Comparison of ENCODE assay signal across 26 cellular contexts in the genomic region with DNA sequence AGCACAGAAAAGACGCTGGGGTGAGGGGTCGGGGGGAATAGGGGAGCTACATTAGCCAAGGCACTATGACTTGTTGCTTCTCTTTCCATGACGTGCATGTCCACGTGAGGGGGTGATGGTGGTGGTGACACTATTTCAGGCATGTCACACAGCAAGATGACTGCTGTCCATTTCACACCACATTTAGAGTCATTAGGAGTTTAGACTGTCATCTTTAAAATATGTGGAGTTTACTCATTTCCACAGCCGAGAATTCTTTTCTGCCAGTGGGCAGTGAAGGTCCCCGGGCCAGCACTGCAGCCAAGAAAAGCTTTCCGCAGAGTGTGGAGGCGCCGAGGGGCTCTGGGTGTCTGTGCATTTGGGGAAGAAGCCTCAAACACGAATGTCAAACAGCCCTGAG. TPM values are rescaled to one million over a fixed set of nuclear protein-coding genes. Genes with fewer than 3 reads are reported as not detected.
A peak's percentile ranks its signal among the peaks of the same experiment; 100 is the strongest.
DNase-seq lines count a peak whose midpoint lies in the region; ATAC-seq and TF ChIP-seq lines count a peak whose summit lies in the region.
"Had no signal": no experiment of that assay in that cellular context is flagged by ENCODE, and none has a peak within 500 bp of the region (broad histone marks: within the 10 kb centered on the region; RNA-seq: fewer than 3 reads in every experiment).

No MANE protein-coding gene starts in this region.

- H3K4me3 ChIP-seq in neutrophil (ENCODE audit: low read depth in 1 of 2, low read length in 1 of 2) (no peak overlapping the region), upper lobe of left lung (no peak overlapping the region), OCI-LY7 (ENCODE audit: low read depth, low read length, poor library complexity, severe bottlenecking) (no peak overlapping the region)

- peak; percentile 63 for DNase-seq in CD14-positive monocyte (ENCODE audit: low spot score)
- peak; percentile 56 for DNase-seq in M059J (ENCODE audit: low read depth)
- DNase-seq in NCI-H1417 treated with DMSO at 0.1 percent for 48 hours (lab: John Stamatoyannopoulos, UW): no peak
- no peak for DNase-seq in upper lobe of left lung
- DNase-seq in OCI-LY7 (ENCODE audit: low spot score): no peak
- DNase-seq: effector CD4-positive, alpha-beta T cell; left cardiac atrium; mesenchymal stem cell; NCI-H187; NCI-H2171 treated with DMSO at 0.1 percent for 48 hours; NCI-H526; stimulated activated CD4-positive, alpha-beta T cell treated with anti-CD3 and anti-CD28 coated beads, Interleukin-4, amount 100 ng/mL, for 24 hours; stimulated activated naive CD4-positive, alpha-beta T cell; testis; WERI-Rb-1 had no signal

- intact Hi-C loops in CD14-positive monocyte (cut with micrococcal nuclease) (no loop called here), OCI-LY7 (cut with micrococcal nuclease; ENCODE audit: unreplicated experiment) (no loop called here)

- CTCF ChIA-PET in OCI-LY7 (lab: Charles Lee; ENCODE audit: unreplicated experiment): interaction anchor here (0.5 kb wide), 1 partner anchor 420 kb away, joined by 3 read pairs; no protein-coding TSS in a partner anchor

- 46 to 63% methylated on average over 8 to 10 of the region's 10 CpGs for WGBS in upper lobe of left lung, 2 donors

- H3K9me3 ChIP-seq in neutrophil: no peaks in the 10 kb centered on the region
- no peaks in the 10 kb centered on the region for H3K9me3 ChIP-seq in upper lobe of left lung
- H3K9me3 ChIP-seq in OCI-LY7 (ENCODE audit: low read length): no peaks in the 10 kb centered on the region
- H3K9me3 ChIP-seq: SK-N-SH, testis had no signal

- H2AFZ ChIP-seq in OCI-LY7 (ENCODE audit: low read length): no peak overlapping the region

- no peaks in the 10 kb centered on the region for H4K20me1 ChIP-seq in OCI-LY7 (ENCODE audit: insufficient read depth, low read length)

- ATAC-seq in upper lobe of left lung (ENCODE audit: low FRiP score in 2 of 2): no peak
- no peak for ATAC-seq in HG03460 (IDR thresholded peaks at IDR 0.05; ENCODE audit: unreplicated experiment)

- no peaks in the 10 kb centered on the region for H3K27me3 ChIP-seq in neutrophil
- peaks cover 0 to 18% (median 6%) of the 10 kb centered on the region in 4 donors for H3K27me3 ChIP-seq in upper lobe of left lung
- H3K27me3 ChIP-seq: testis had no signal

- H3K27ac ChIP-seq in neutrophil (peak overlapping the region; percentile 6), upper lobe of left lung (no peak overlapping the region), OCI-LY7 (ENCODE audit: low read depth, low read length, poor library complexity, severe bottlenecking) (no peak overlapping the region)
- H3K27ac ChIP-seq: C4-2B, epithelial cell of prostate, KMS-11, testis, WERI-Rb-1 had no signal

- POLR2A ChIA-PET in OCI-LY7 (lab: Charles Lee): no interaction called here

- H3K9me2 ChIP-seq in OCI-LY7 (ENCODE audit: insufficient read depth, low read length): no peaks in the 10 kb centered on the region
- H3K9me2 ChIP-seq: SK-N-SH had no signal

- peaks cover 91% of the 10 kb centered on the region for H3K4me1 Mint-ChIP-seq in CD14-positive monocyte
- H3K4me1 Mint-ChIP-seq in brain: peaks cover 22% of the 10 kb centered on the region

- BruUV-seq in OCI-LY7 (replicated peaks; lab: Mats Ljungman, UMichigan): no TSS peak

- no peak for TF ChIP-seq POLR2A in upper lobe of left lung (IDR thresholded peaks at IDR 0.05)

- H3K27ac Mint-ChIP-seq in CD14-positive monocyte: peak overlapping the region in 5 of 7 donors; percentile 57 to 89 (median 83)
- H3K27ac Mint-ChIP-seq in brain: no peak overlapping the region
- H3K27ac Mint-ChIP-seq: activated naive CD4-positive, alpha-beta T cell treated with anti-CD3 and anti-CD28 coated beads, Interleukin-2, amount 50 U/mL, for 72 hours; activated T-helper 1 cell treated with anti-CD3 and anti-CD28 coated beads, Interleukin-12 subunit alpha, Interleukin-12 subunit beta, Interleukin-2, Interleukin-4 antibody, amounts not matched to agents 30 ng/mL and 10 ng/mL and 1 ng/mL, durations not matched to agents 14 hours and 24 hours and 36 hours had no signal

- H3K9me3 Mint-ChIP-seq in CD14-positive monocyte (no peaks in the 10 kb centered on the region), brain (no peaks in the 10 kb centered on the region)
- H3K9me3 Mint-ChIP-seq: activated naive CD4-positive, alpha-beta T cell treated with anti-CD3 and anti-CD28 coated beads, Interleukin-2, amount 50 U/mL, for 72 hours; activated T-helper 1 cell treated with anti-CD3 and anti-CD28 coated beads, Interleukin-12 subunit alpha, Interleukin-12 subunit beta, Interleukin-2, Interleukin-4 antibody, amounts not matched to agents 30 ng/mL and 10 ng/mL and 1 ng/mL, durations not matched to agents 14 hours and 24 hours and 36 hours had no signal

- H3K4me3 Mint-ChIP-seq in CD14-positive monocyte (peak overlapping the region in 1 of 2 donors; percentile 91), brain (peak overlapping the region in 4 of 5 experiments; percentile 77 to 86 (median 84))

- no peaks in the 10 kb centered on the region for H3K27me3 Mint-ChIP-seq in CD14-positive monocyte (ENCODE audit: low read depth in 3 of 3)
- peaks cover 64% of the 10 kb centered on the region for H3K27me3 Mint-ChIP-seq in brain

- no peaks in the 10 kb centered on the region for H3K36me3 Mint-ChIP-seq in CD14-positive monocyte
- H3K36me3 Mint-ChIP-seq in brain: no peaks in the 10 kb centered on the region
- H3K36me3 Mint-ChIP-seq: activated naive CD4-positive, alpha-beta T cell treated with anti-CD3 and anti-CD28 coated beads, Interleukin-2, amount 50 U/mL, for 72 hours had no signal

- H3K36me3 ChIP-seq in neutrophil (no peaks in the 10 kb centered on the region), upper lobe of left lung (no peaks in the 10 kb centered on the region), OCI-LY7 (ENCODE audit: insufficient read depth, low read length) (no peaks in the 10 kb centered on the region)
- H3K36me3 ChIP-seq: WERI-Rb-1 had no signal

- no peak overlapping the region for H3K4me2 ChIP-seq in OCI-LY7 (ENCODE audit: low read length)

- no peaks in the 10 kb centered on the region for H3K79me2 ChIP-seq in OCI-LY7 (ENCODE audit: insufficient read depth, low read depth, low read length)

- peaks cover 81 to 88% of the 10 kb centered on the region in 2 experiments for H3K4me1 ChIP-seq in neutrophil (ENCODE audit: control insufficient read depth in 1 of 2, insufficient read depth in 1 of 2, low read depth in 1 of 2, low read length in 1 of 2)
- H3K4me1 ChIP-seq in upper lobe of left lung: peaks cover 5 to 30% (median 26%) of the 10 kb centered on the region in 4 donors
- no peaks in the 10 kb centered on the region for H3K4me1 ChIP-seq in OCI-LY7 (ENCODE audit: insufficient read depth, low read length, poor library complexity, severe bottlenecking)

- no peak for TF ChIP-seq EP300 in upper lobe of left lung (IDR thresholded peaks at IDR 0.05)

- TF ChIP-seq CTCF in CD14-positive monocyte (IDR thresholded peaks at IDR 0.05) (no peak), brain (conservative IDR thresholded peaks at IDR 0.05) (no peak), neutrophil (IDR thresholded peaks at IDR 0.05) (no peak), upper lobe of left lung (IDR thresholded peaks at IDR 0.05) (no peak), OCI-LY7 (conservative IDR thresholded peaks at IDR 0.05; ENCODE audit: low read length) (no peak)

RNA-seq across cellular contexts. Expression of gene DGKG, which starts 1.0 kb away (rescaled TPM):
- 1 to 10 TPM; 4.2 to 4.3 TPM for polyA plus RNA-seq in CD14-positive monocyte
- total RNA-seq in M059J (2014; rRNA removed; shearing (Covaris generic)): 14.4 and 16.7 TPM in 2 replicates
- 3.8 TPM for polyA plus RNA-seq in brain (ENCODE audit: insufficient read depth, low read depth, low replicate concordance)
- 10 to 100 TPM in 1 of 6 donors, 1 to 10 TPM in 5; 4.4 to 32.5 (median 6.5) TPM for total RNA-seq in upper lobe of left lung
- total RNA-seq in OCI-LY7 (2014; rRNA removed; shearing (Covaris generic)): not detected in 2 replicates
- 0.06 TPM in 1 of 2 replicates, not detected in the other for total RNA-seq in OCI-LY7 (2022)
- total RNA-seq: osteocyte; T-helper 2 cell treated with Interferon-gamma antibody and Interleukin-4, amounts not matched to agents 100 ng/mL and 5 ng/mL, for 36 hours had no signal

Comparison
In these comparisons a context has a peak if more than half of its experiments do, and no peak if none do; other contexts are left out.
1. DNase-seq: peak in CD14-positive monocyte (single experiment) and M059J (single experiment); none in NCI-H1417 treated with DMSO at 0.1 percent for 48 hours (single experiment), upper lobe of left lung (0 of 2) and OCI-LY7 (single experiment).
2. H3K27ac Mint-ChIP-seq: peak in CD14-positive monocyte (5 of 7); none in brain (0 of 5).
3. RNA of gene DGKG, which starts 1.0 kb away (total RNA-seq): 14.4 to 16.7 TPM in M059J and 4.4 to 32.5 TPM in upper lobe of left lung; 0.06 TPM in OCI-LY7; every median in the first group is over 4 times any median in the second.